In genomic region chr12:80186727-80187217, GRCh38 we compare ENCODE assay signal across 8 cellular contexts.
DNase-seq lines count a peak whose midpoint lies in the region; ATAC-seq and TF ChIP-seq lines count a peak whose summit lies in the region.

No MANE protein-coding gene starts in this region.

- no peaks in the 10 kb centered on the region for H3K27me3 ChIP-seq in CD4-positive, alpha-beta memory T cell (ENCODE audit: insufficient read depth, low read length)

- peak; percentile 86 for TF ChIP-seq CTCF in osteocyte (IDR thresholded peaks at IDR 0.05)

- H3K4me1 ChIP-seq in CD4-positive, alpha-beta memory T cell (ENCODE audit: insufficient read depth, low read length) = no peaks in the 10 kb centered on the region

- no peaks in the 10 kb centered on the region for H3K36me3 Mint-ChIP-seq in CD4-positive, alpha-beta memory T cell
- H3K36me3 Mint-ChIP-seq in activated T-cell treated with anti-CD3 and anti-CD28 coated beads, Interleukin-2, amount 50 U/mL, for 24 hours (ENCODE audit: low read depth) = no peaks in the 10 kb centered on the region
- no peaks in the 10 kb centered on the region for H3K36me3 Mint-ChIP-seq in osteocyte (ENCODE audit: unreplicated experiment)

- POLR2A ChIA-PET in CD4-positive, alpha-beta memory T cell (lab: Charles Lee; ENCODE audit: partially characterized antibody) = no interaction called here

- intact Hi-C loops in CD4-positive, alpha-beta memory T cell (cut with micrococcal nuclease) = loop anchor here (1.0 to 10.0 kb wide), 5 partner anchors 135 to 640 kb away; partner anchors contain the start of gene PPP1R12A

- H3K4me1 Mint-ChIP-seq in CD4-positive, alpha-beta memory T cell = no peaks in the 10 kb centered on the region
- peaks cover 10% of the 10 kb centered on the region for H3K4me1 Mint-ChIP-seq in activated T-cell treated with anti-CD3 and anti-CD28 coated beads, Interleukin-2, amount 50 U/mL, for 24 hours (ENCODE audit: low read depth)
- peaks cover 29% of the 10 kb centered on the region for H3K4me1 Mint-ChIP-seq in osteocyte (ENCODE audit: unreplicated experiment)

- no peaks in the 10 kb centered on the region for H3K36me3 ChIP-seq in CD4-positive, alpha-beta memory T cell (ENCODE audit: insufficient read depth, low read length)

- CTCF ChIA-PET in CD4-positive, alpha-beta memory T cell (lab: Charles Lee; ENCODE audit: partially characterized antibody) = interaction anchor here (0.7 to 2.0 kb wide), 20 partner anchors 8 to 407 kb away, joined by 3 to 12 read pairs (median 4); partner anchors contain the start of gene PPP1R12A

- DNase-seq in CD4-positive, alpha-beta memory T cell = peak; percentile 35 to 41 (median 39)
- DNase-seq in NCI-H510A (lab: John Stamatoyannopoulos, UW) (peak; percentile 36), globus pallidus (ENCODE audit: low spot score) (peak; percentile 45), osteocyte (ENCODE audit: extremely low spot score, unreplicated experiment) (peak; percentile 84)
- DNase-seq in activated T-cell treated with anti-CD3 and anti-CD28 coated beads, Interleukin-2, amount 50 U/mL, for 24 hours = no peak

- H3K27ac ChIP-seq in CD4-positive, alpha-beta memory T cell (ENCODE audit: low read depth, low read length) = no peak overlapping the region

- H3K27me3 Mint-ChIP-seq in CD4-positive, alpha-beta memory T cell = peaks cover 0 to 2% of the 10 kb centered on the region in 2 donors
- H3K27me3 Mint-ChIP-seq in activated T-cell treated with anti-CD3 and anti-CD28 coated beads, Interleukin-2, amount 50 U/mL, for 24 hours = peaks cover 2% of the 10 kb centered on the region
- no peaks in the 10 kb centered on the region for H3K27me3 Mint-ChIP-seq in osteocyte (ENCODE audit: unreplicated experiment)

- H3K9me3 ChIP-seq in CD4-positive, alpha-beta memory T cell (ENCODE audit: control insufficient read depth in 1 of 2, low read length in 2 of 2) = no peaks in the 10 kb centered on the region

- no peaks in the 10 kb centered on the region for H3K9me3 Mint-ChIP-seq in CD4-positive, alpha-beta memory T cell
- no peaks in the 10 kb centered on the region for H3K9me3 Mint-ChIP-seq in activated T-cell treated with anti-CD3 and anti-CD28 coated beads, Interleukin-2, amount 50 U/mL, for 24 hours
- no peaks in the 10 kb centered on the region for H3K9me3 Mint-ChIP-seq in osteocyte (ENCODE audit: unreplicated experiment)

- H3K27ac Mint-ChIP-seq in CD4-positive, alpha-beta memory T cell = no peak overlapping the region
- H3K27ac Mint-ChIP-seq in activated T-cell treated with anti-CD3 and anti-CD28 coated beads, Interleukin-2, amount 50 U/mL, for 24 hours = peak overlapping the region; percentile 15
- no peak overlapping the region for H3K27ac Mint-ChIP-seq in osteocyte (ENCODE audit: unreplicated experiment)

- no peak overlapping the region for H3K4me3 ChIP-seq in CD4-positive, alpha-beta memory T cell (ENCODE audit: low read length in 2 of 2)

- ATAC-seq in GM18867 (IDR thresholded peaks at IDR 0.05; ENCODE audit: unreplicated experiment) (peak; percentile 56), HG03280 (IDR thresholded peaks at IDR 0.05; ENCODE audit: unreplicated experiment) (peak; percentile 61), HG03139 (IDR thresholded peaks at IDR 0.05; ENCODE audit: unreplicated experiment) (no peak)

- no peak overlapping the region for H3K4me3 Mint-ChIP-seq in CD4-positive, alpha-beta memory T cell
- H3K4me3 Mint-ChIP-seq in activated T-cell treated with anti-CD3 and anti-CD28 coated beads, Interleukin-2, amount 50 U/mL, for 24 hours = no peak overlapping the region
- no peak overlapping the region for H3K4me3 Mint-ChIP-seq in osteocyte (ENCODE audit: unreplicated experiment)
